ENCODE assay signal across 12 cellular contexts in genomic region chr7:97731736-97732370, GRCh38. TPM values are rescaled to one million over a fixed set of nuclear protein-coding genes. Genes with fewer than 3 reads are reported as not detected.
DNase-seq lines count a peak whose midpoint lies in the region; ATAC-seq and TF ChIP-seq lines count a peak whose summit lies in the region.
"Had no signal": no experiment of that assay in that cellular context is flagged by ENCODE, and none has a peak within 500 bp of the region (broad histone marks: within the 10 kb centered on the region; RNA-seq: fewer than 3 reads in every experiment).

Gene TAC1, plus strand, starts transcription at chr7:97732086. Its CDS starts 527 bp downstream, at chr7:97732613.

- H3K79me2 ChIP-seq in hepatocyte, result no peaks in the 10 kb centered on the region

- H3K27ac Mint-ChIP-seq in activated naive CD8-positive, alpha-beta T cell, result no peak within 1 kb of the TSS
- H3K27ac Mint-ChIP-seq in progenitor cell of endocrine pancreas, result peak within 1 kb of the TSS; percentile 11
- H3K27ac Mint-ChIP-seq: natural killer cell treated with Interleukin-12 subunit alpha and Interleukin-12 subunit beta and Interleukin-15 and Interleukin-18, amount 100 ng/mL, for 72 hours; stimulated activated effector memory CD8-positive, alpha-beta T cell treated with anti-CD3 and anti-CD28 coated beads, Interleukin-12 subunit alpha, Interleukin-12 subunit beta, amount 100 ng/mL, for 72 hours had no signal

- H3K9me2 ChIP-seq in hepatocyte (replicated peaks; ENCODE audit: insufficient read depth), result no peaks in the 10 kb centered on the region

- H4K20me1 ChIP-seq in hepatocyte (ENCODE audit: insufficient read depth, poor library complexity, severe bottlenecking), result no peaks in the 10 kb centered on the region

- peak; percentile 35 for DNase-seq in hepatocyte (ENCODE audit: low spot score)
- DNase-seq in progenitor cell of endocrine pancreas (ENCODE audit: low spot score, unreplicated experiment), result peak; percentile 14
- no peak for DNase-seq in globus pallidus (ENCODE audit: low spot score)
- no peak for DNase-seq in NCI-H748 treated with DMSO at 0.1 percent for 48 hours (lab: John Stamatoyannopoulos, UW)
- DNase-seq in activated CD4-positive, CD25-positive, alpha-beta regulatory T cell treated with anti-CD3 and anti-CD28 coated beads, Interleukin-2, amount 50 U/mL, for 72 hours, result no peak
- DNase-seq: amygdala, MV-4-11 had no signal

- under 1% methylated on average over 47 of the region's 52 CpGs for WGBS in hepatocyte (ENCODE audit: low lambda C conversion rate, missing lambda C conversion rate)

- peak within 1 kb of the TSS; percentile 89 for H3K4me2 ChIP-seq in hepatocyte

- peaks cover 94% of the 10 kb centered on the region for H3K27me3 ChIP-seq in hepatocyte

- peaks cover 51% of the 10 kb centered on the region for H3K27me3 Mint-ChIP-seq in activated naive CD8-positive, alpha-beta T cell
- peaks cover 88% of the 10 kb centered on the region for H3K27me3 Mint-ChIP-seq in progenitor cell of endocrine pancreas

- no peaks in the 10 kb centered on the region for H3K36me3 Mint-ChIP-seq in activated naive CD8-positive, alpha-beta T cell
- H3K36me3 Mint-ChIP-seq in progenitor cell of endocrine pancreas (ENCODE audit: insufficient read depth), result no peaks in the 10 kb centered on the region
- H3K36me3 Mint-ChIP-seq: stimulated activated effector memory CD8-positive, alpha-beta T cell treated with anti-CD3 and anti-CD28 coated beads, Interleukin-12 subunit alpha, Interleukin-12 subunit beta, amount 100 ng/mL, for 72 hours had no signal

- H3K36me3 ChIP-seq in ES-I3 (ENCODE audit: insufficient read depth, low read length) (no peaks in the 10 kb centered on the region), hepatocyte (replicated peaks; ENCODE audit: insufficient read depth, low read depth) (no peaks in the 10 kb centered on the region)

- H3K4me1 Mint-ChIP-seq in activated naive CD8-positive, alpha-beta T cell (ENCODE audit: low read depth), result peaks cover 22% of the 10 kb centered on the region
- peaks cover 19% of the 10 kb centered on the region for H3K4me1 Mint-ChIP-seq in progenitor cell of endocrine pancreas (ENCODE audit: low read depth)
- H3K4me1 Mint-ChIP-seq: stimulated activated effector memory CD8-positive, alpha-beta T cell treated with anti-CD3 and anti-CD28 coated beads, Interleukin-12 subunit alpha, Interleukin-12 subunit beta, amount 100 ng/mL, for 72 hours had no signal

- TF ChIP-seq CTCF in hepatocyte (IDR thresholded peaks at IDR 0.05; ENCODE audit: poor library complexity) (no peak), progenitor cell of endocrine pancreas (IDR thresholded peaks at IDR 0.05; ENCODE audit: unreplicated experiment) (no peak)

- H2AFZ ChIP-seq in hepatocyte, result peak within 1 kb of the TSS; percentile 55

- peak within 1 kb of the TSS; percentile 41 for H3K4me3 Mint-ChIP-seq in activated naive CD8-positive, alpha-beta T cell
- H3K4me3 Mint-ChIP-seq in progenitor cell of endocrine pancreas (ENCODE audit: low read depth), result peak within 1 kb of the TSS; percentile 68
- H3K4me3 Mint-ChIP-seq: natural killer cell treated with Interleukin-12 subunit alpha and Interleukin-12 subunit beta and Interleukin-15 and Interleukin-18, amount 100 ng/mL, for 72 hours; stimulated activated effector memory CD8-positive, alpha-beta T cell treated with anti-CD3 and anti-CD28 coated beads, Interleukin-12 subunit alpha, Interleukin-12 subunit beta, amount 100 ng/mL, for 72 hours had no signal

- no peaks in the 10 kb centered on the region for H3K9me3 Mint-ChIP-seq in activated naive CD8-positive, alpha-beta T cell (ENCODE audit: low read depth)
- no peaks in the 10 kb centered on the region for H3K9me3 Mint-ChIP-seq in progenitor cell of endocrine pancreas (ENCODE audit: low read depth)
- H3K9me3 Mint-ChIP-seq: stimulated activated effector memory CD8-positive, alpha-beta T cell treated with anti-CD3 and anti-CD28 coated beads, Interleukin-12 subunit alpha, Interleukin-12 subunit beta, amount 100 ng/mL, for 72 hours had no signal

- peak within 1 kb of the TSS; percentile 68 for H3K9ac ChIP-seq in ES-I3 (ENCODE audit: low read depth, low read length)

- H3K9me3 ChIP-seq in ES-I3 (ENCODE audit: control insufficient read depth, insufficient read depth, low read length) (peaks cover 3% of the 10 kb centered on the region; the same call in 1 of the 2 replicates), hepatocyte (ENCODE audit: low read depth) (no peaks in the 10 kb centered on the region)

- ATAC-seq in HG02981 (IDR thresholded peaks at IDR 0.05; ENCODE audit: unreplicated experiment), result no peak
- ATAC-seq: natural killer cell treated with Interleukin-12 subunit alpha and Interleukin-12 subunit beta and Interleukin-15 and Interleukin-18, amount 100 ng/mL, for 72 hours; stimulated activated effector memory CD8-positive, alpha-beta T cell treated with anti-CD3 and anti-CD28 coated beads, Interleukin-12 subunit alpha, Interleukin-12 subunit beta, amount 100 ng/mL, for 72 hours had no signal

- no peak within 1 kb of the TSS for H3K27ac ChIP-seq in hepatocyte

- no peak within 1 kb of the TSS for H3K4me3 ChIP-seq in hepatocyte

- no peaks in the 10 kb centered on the region; the same call in 1 of the 2 replicates for H3K4me1 ChIP-seq in ES-I3 (ENCODE audit: insufficient read depth, low read length)
- H3K4me1 ChIP-seq in hepatocyte (ENCODE audit: insufficient read depth), result peaks cover 14% of the 10 kb centered on the region

RNA-seq across cellular contexts. Expression of gene TAC1, which starts in this region (rescaled TPM):
- total RNA-seq in hepatocyte, result 0.48 and 1.9 TPM in 2 replicates
- polyA plus RNA-seq in hepatocyte, result 0.38 TPM in 1 of 2 replicates, not detected in the other
- not detected in 2 replicates for total RNA-seq in progenitor cell of endocrine pancreas
- total RNA-seq: natural killer cell treated with Interleukin-12 subunit alpha and Interleukin-12 subunit beta and Interleukin-15 and Interleukin-18, amount 100 ng/mL, for 72 hours had no signal

Comparison
In these comparisons a context has a peak if more than half of its experiments do, and no peak if none do; other contexts are left out.
1. Peak in DNase-seq in progenitor cell of endocrine pancreas; RNA of the gene not detected or under 1 TPM.